ENCODE assay signal across 1 cellular context in genomic region chr19:4374451-4375163, GRCh38.
TF ChIP-seq lines count a peak whose summit lies in the region.

No MANE protein-coding gene starts in this region.

TF ChIP-seq in K562, 482 proteins besides CTCF, POLR2A, EP300 and RAD21 (continued from another document and continues in another):
- TF ChIP-seq CHD7 (IDR thresholded peaks at IDR 0.05; ENCODE audit: low read depth, low read length) (no peak), GTF2E2 (tag; IDR thresholded peaks at IDR 0.05) (peak; percentile 79), ZNF274 (IDR thresholded peaks at IDR 0.05; ENCODE audit: borderline replicate concordance, low read depth, low read length) (0 out of 2 replicates have a peak, but pooled peaks have one; percentile 38), HCFC1 (IDR thresholded peaks at IDR 0.05; ENCODE audit: low read depth, low read length) (peak; percentile 43), HDAC1 (IDR thresholded peaks at IDR 0.05) (peak in 1 of 2 experiments; percentile 98; a peak in 2 of 4 replicates), CCNT2 (IDR thresholded peaks at IDR 0.05; ENCODE audit: borderline replicate concordance, extremely low read depth, insufficient read length, low read depth, low read length) (peak; percentile 93), POU5F1 (IDR thresholded peaks at IDR 0.05; ENCODE audit: borderline replicate concordance, low read depth, low read length, partially characterized antibody) (peak; percentile 13), CREB1 (IDR thresholded peaks at IDR 0.05) (no peak; the same call in 1 of the 2 replicates), CREB1 (CRISPR knock-in tag; IDR thresholded peaks at IDR 0.05) (peak; percentile 78; the same call in 1 of the 2 replicates), ATF3 (IDR thresholded peaks at IDR 0.05) (peak; percentile 98), ATF3 (CRISPR knock-in tag; conservative IDR thresholded peaks at IDR 0.05) (peak; percentile 85; the same call in 1 of the 2 replicates), ZBTB9 (CRISPR knock-in tag; IDR thresholded peaks at IDR 0.05) (peak; percentile 95), ZNF644 (tag; IDR thresholded peaks at IDR 0.05; ENCODE audit: low read depth) (peak; percentile 83; the same call in 1 of the 2 replicates), HMGN3 (IDR thresholded peaks at IDR 0.05; ENCODE audit: borderline replicate concordance, extremely low read depth, insufficient read length, low read depth, low read length) (peak; percentile 97), KAT7 (CRISPR knock-in tag; IDR thresholded peaks at IDR 0.05; ENCODE audit: borderline replicate concordance) (peak; percentile 85), ZNF384 (IDR thresholded peaks at IDR 0.05; ENCODE audit: low read depth, low read length) (peak; percentile 50; the same call in 1 of the 2 replicates), IFI16 (CRISPR knock-in tag; IDR thresholded peaks at IDR 0.05) (peak; percentile 79), ZBTB5 (IDR thresholded peaks at IDR 0.05) (no peak; the same call in 1 of the 2 replicates), CTCFL (IDR thresholded peaks at IDR 0.05; ENCODE audit: borderline replicate concordance, insufficient read depth, low read depth, low read length, poor library complexity, severe bottlenecking) (peak; percentile 21), TAF9B (IDR thresholded peaks at IDR 0.05; ENCODE audit: partially characterized antibody) (peak; percentile 96), ZNF407 (IDR thresholded peaks at IDR 0.05; ENCODE audit: low read depth) (no peak), HDAC3 (IDR thresholded peaks at IDR 0.05; ENCODE audit: borderline replicate concordance, partially characterized antibody) (no peak), PYGO2 (tag; IDR thresholded peaks at IDR 0.05) (peak; percentile 54; the same call in 1 of the 2 replicates), KDM5B (IDR thresholded peaks at IDR 0.05; ENCODE audit: insufficient replicate concordance, low read depth, low read length) (peak; percentile 39)
